In the genomic region with DNA sequence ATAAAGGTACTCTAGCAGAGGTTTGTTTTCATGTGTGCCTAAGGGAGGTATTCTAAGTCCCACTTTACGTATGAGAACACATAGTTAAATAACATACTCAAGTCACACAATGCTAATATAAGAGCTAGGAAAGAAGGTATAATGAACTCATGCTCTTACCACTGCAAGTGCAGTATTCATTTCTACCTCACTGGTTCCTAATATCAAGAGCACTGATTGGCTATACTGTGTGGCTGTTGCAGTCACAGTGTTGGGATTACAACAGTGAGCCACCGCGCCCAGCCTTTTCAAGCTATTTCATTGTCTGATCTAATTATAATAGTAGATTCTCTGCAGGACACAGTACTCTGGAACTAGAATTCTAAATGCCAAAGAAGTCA, we compare ENCODE assay signal across 29 cellular contexts.
"Had no signal": no experiment of that assay in that cellular context is flagged by ENCODE, and none has a peak within 500 bp of the region (broad histone marks: within the 10 kb centered on the region; RNA-seq: fewer than 3 reads in every experiment).

No MANE protein-coding gene starts in this region.

- ATAC-seq: foreskin keratinocyte; gastroesophageal sphincter; heart left ventricle; left lobe of liver; mucosa of descending colon; naive thymus-derived CD4-positive, alpha-beta T cell; sciatic nerve; stimulated activated effector memory CD8-positive, alpha-beta T cell treated with anti-CD3 and anti-CD28 coated beads, Interleukin-12 subunit alpha, Interleukin-12 subunit beta, amount 100 ng/mL, for 72 hours had no signal

- H3K27me3 Mint-ChIP-seq: dendritic cell treated with granulocyte-macrophage colony-stimulating factor and Interleukin-4, amounts not matched to agents 40 ng/mL and 50 ng/mL, for 4 days; naive thymus-derived CD4-positive, alpha-beta T cell; stimulated activated naive CD8-positive, alpha-beta T cell treated with anti-CD3 and anti-CD28 coated beads, Interleukin-15, Interleukin-2, amounts not matched to agents 100 ng/mL and 50 ng/mL, for 24 hours had no signal

- H3K4me1 Mint-ChIP-seq: mesothelial cell of epicardium; nephron; stimulated activated effector memory CD8-positive, alpha-beta T cell treated with anti-CD3 and anti-CD28 coated beads, Interleukin-12 subunit alpha, Interleukin-12 subunit beta, amount 100 ng/mL, for 72 hours had no signal

- H3K4me1 ChIP-seq: esophagus muscularis mucosa, foreskin keratinocyte, gastroesophageal sphincter, heart left ventricle, prostate gland, right atrium auricular region, tibial nerve, upper lobe of left lung had no signal

- H3K4me3 Mint-ChIP-seq: dendritic cell treated with granulocyte-macrophage colony-stimulating factor and Interleukin-4, amounts not matched to agents 40 ng/mL and 50 ng/mL, for 4 days; endodermal cell; mesothelial cell of epicardium; naive thymus-derived CD4-positive, alpha-beta T cell; nephron; stimulated activated effector memory CD8-positive, alpha-beta T cell treated with anti-CD3 and anti-CD28 coated beads, Interleukin-12 subunit alpha, Interleukin-12 subunit beta, amount 100 ng/mL, for 72 hours; stimulated activated naive CD8-positive, alpha-beta T cell treated with anti-CD3 and anti-CD28 coated beads, Interleukin-15, Interleukin-2, amounts not matched to agents 100 ng/mL and 50 ng/mL, for 24 hours had no signal

- DNase-seq: effector CD8-positive, alpha-beta T cell; endodermal cell; foreskin keratinocyte; heart left ventricle; kidney; mesenchymal stem cell; mucosa of descending colon; naive thymus-derived CD4-positive, alpha-beta T cell; nucleus accumbens; stimulated activated CD4-positive, alpha-beta T cell treated with anti-CD3 and anti-CD28 coated beads, Interleukin-2, amount 100 ng/mL, for 24 hours; stimulated activated CD4-positive, alpha-beta T cell treated with anti-CD3 and anti-CD28 coated beads, Interleukin-4, amount 100 ng/mL, for 24 hours; upper lobe of left lung had no signal

- H3K9me3 Mint-ChIP-seq: dendritic cell treated with granulocyte-macrophage colony-stimulating factor and Interleukin-4, amounts not matched to agents 40 ng/mL and 50 ng/mL, for 4 days; endodermal cell; mesothelial cell of epicardium; nephron; stimulated activated effector memory CD8-positive, alpha-beta T cell treated with anti-CD3 and anti-CD28 coated beads, Interleukin-12 subunit alpha, Interleukin-12 subunit beta, amount 100 ng/mL, for 72 hours; stimulated activated naive CD8-positive, alpha-beta T cell treated with anti-CD3 and anti-CD28 coated beads, Interleukin-15, Interleukin-2, amounts not matched to agents 100 ng/mL and 50 ng/mL, for 24 hours had no signal

- H3K4me3 ChIP-seq: esophagus muscularis mucosa, gastroesophageal sphincter, heart left ventricle, hepatocyte, lung, mucosa of descending colon, prostate gland, right atrium auricular region, smooth muscle cell, thoracic aorta, tibial nerve, upper lobe of left lung had no signal

- H3K9me3 ChIP-seq: esophagus muscularis mucosa, gastroesophageal sphincter, heart left ventricle, mucosa of descending colon, prostate gland, right atrium auricular region, thoracic aorta, tibial nerve, upper lobe of left lung had no signal

- H3K27ac Mint-ChIP-seq: dendritic cell treated with granulocyte-macrophage colony-stimulating factor and Interleukin-4, amounts not matched to agents 40 ng/mL and 50 ng/mL, for 4 days; endodermal cell; mesothelial cell of epicardium; nephron; stimulated activated effector memory CD8-positive, alpha-beta T cell treated with anti-CD3 and anti-CD28 coated beads, Interleukin-12 subunit alpha, Interleukin-12 subunit beta, amount 100 ng/mL, for 72 hours; stimulated activated naive CD8-positive, alpha-beta T cell treated with anti-CD3 and anti-CD28 coated beads, Interleukin-15, Interleukin-2, amounts not matched to agents 100 ng/mL and 50 ng/mL, for 24 hours had no signal

- H3K27me3 ChIP-seq: esophagus muscularis mucosa, foreskin keratinocyte, gastroesophageal sphincter, heart left ventricle, hepatocyte, right atrium auricular region, tibial nerve, upper lobe of left lung had no signal

- H3K27ac ChIP-seq: epithelial cell of prostate, esophagus muscularis mucosa, foreskin keratinocyte, gastroesophageal sphincter, heart left ventricle, hepatocyte, prostate gland, right atrium auricular region, thoracic aorta, tibial nerve, upper lobe of left lung had no signal
